Comparison of ENCODE assay signal across 8 cellular contexts in the genomic region with DNA sequence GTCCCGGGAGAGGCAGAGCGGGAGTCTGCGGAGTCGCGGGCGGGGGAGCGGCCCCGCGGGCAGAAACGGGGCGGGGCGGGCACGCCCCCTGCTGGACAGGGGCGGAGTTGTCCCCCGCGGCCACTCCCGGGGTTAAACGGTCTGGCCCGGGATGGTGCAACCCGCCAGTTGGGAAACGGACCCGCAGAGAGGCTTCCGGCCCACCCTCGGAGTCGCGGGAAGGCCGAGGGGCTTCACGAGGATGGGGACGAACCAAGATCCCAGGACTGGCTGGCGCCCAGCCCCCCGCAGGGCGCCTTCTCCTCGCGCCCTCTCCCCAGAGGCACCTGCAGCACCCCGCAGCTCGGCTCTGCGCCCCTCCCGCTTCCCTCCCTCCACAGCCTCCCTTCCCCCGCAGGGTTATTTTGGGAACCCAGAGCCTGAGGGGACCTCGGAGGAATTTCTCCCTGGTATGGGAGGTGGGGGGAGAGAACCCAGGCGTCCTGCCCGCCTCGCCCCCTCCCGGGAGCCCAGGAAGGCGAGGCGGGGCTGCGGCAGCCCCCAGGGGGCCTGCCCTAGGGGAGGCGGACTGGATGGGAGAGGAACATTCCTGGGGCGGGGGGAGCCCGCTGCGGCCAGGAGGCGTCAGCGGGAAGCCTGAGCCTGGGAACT. TPM values are rescaled to one million over a fixed set of nuclear protein-coding genes. Genes with fewer than 3 reads are reported as not detected.
DNase-seq lines count a peak whose midpoint lies in the region; TF ChIP-seq lines count a peak whose summit lies in the region.

No MANE protein-coding gene starts in this region.

- TF ChIP-seq CTCF in AG04450 (IDR thresholded peaks at IDR 0.05; ENCODE audit: low read depth, low read length) = peak; percentile 73
- TF ChIP-seq CTCF in glutamatergic neuron (IDR thresholded peaks at IDR 0.05; ENCODE audit: partially characterized antibody, unreplicated experiment) = peak; percentile 94
- TF ChIP-seq CTCF in ovary (IDR thresholded peaks at IDR 0.05) = peak; percentile 18 to 69 (median 44)
- TF ChIP-seq CTCF in transverse colon (IDR thresholded peaks at IDR 0.05) = peak; percentile 50 to 94 (median 88)

- H3F3A ChIP-seq in GM23248 (ENCODE audit: insufficient read depth) = peaks cover 8% of the 10 kb centered on the region

- CTCF ChIA-PET in AG04450 (lab: Charles Lee) = interaction anchor here (0.5 to 3.4 kb wide), 5 partner anchors 10 to 55 kb away, joined by 3 to 14 read pairs (median 4); no protein-coding TSS in a partner anchor

- H3K9me3 ChIP-seq in AG04450 (ENCODE audit: control insufficient read depth, insufficient read depth, low read length) (peaks cover 4% of the 10 kb centered on the region; the same call in 1 of the 2 replicates), GM23248 (ENCODE audit: low read depth) (no peaks in the 10 kb centered on the region), ovary (no peaks in the 10 kb centered on the region), transverse colon (no peaks in the 10 kb centered on the region)

- WGBS in GM23248 (ENCODE audit: low coverage in 1 of 2, low lambda C conversion rate in 2 of 2, missing lambda C conversion rate in 2 of 2), 2 experiments = 1 to 4% methylated on average over 24 to 32 of the region's 53 CpGs
- WGBS in ovary, 3 donors = 0 to 1% (median 1%) methylated on average over 26 to 53 of the region's 53 CpGs
- WGBS in transverse colon (ENCODE audit: low coverage in 1 of 2), 2 donors = 1% methylated on average over 21 of the region's 53 CpGs; no CpG with 5 or more reads in 1 of the 2 donors

- H3K4me3 Mint-ChIP-seq in glutamatergic neuron (ENCODE audit: unreplicated experiment) = no peak overlapping the region

- no peaks in the 10 kb centered on the region for H3K79me2 ChIP-seq in GM23248 (ENCODE audit: insufficient read depth)

- H3K27me3 ChIP-seq in AG04450 (ENCODE audit: control insufficient read depth, insufficient read depth, low read length) (peaks cover 66% of the 10 kb centered on the region), GM23248 (replicated peaks; ENCODE audit: insufficient read depth) (peaks cover 43% of the 10 kb centered on the region), ovary (no peaks in the 10 kb centered on the region), transverse colon (peaks cover 57% of the 10 kb centered on the region)

- peak overlapping the region; percentile 76 for H3K4me2 ChIP-seq in GM23248 (ENCODE audit: unreplicated experiment)

- H4K20me1 ChIP-seq in GM23248 (ENCODE audit: insufficient read depth) = no peaks in the 10 kb centered on the region

- H3K9me2 ChIP-seq in GM23248 (ENCODE audit: insufficient read depth) = no peaks in the 10 kb centered on the region

- no peak overlapping the region for H3K9ac ChIP-seq in GM23248

- intact Hi-C loops in ovary (cut with DNase I) = loop anchor here in 1 of 4 donors (5.0 kb wide), 1 partner anchor 34 kb away; a partner anchor contains a TSS
- intact Hi-C loops in transverse colon (cut with DNase I; ENCODE audit: low total_unique reads) = no loop called here

- peak overlapping the region; percentile 82 for H2AFZ ChIP-seq in GM23248

- POLR2A ChIA-PET in AG04450 (lab: Yijun Ruan, JAX) = no interaction called here

- no peak overlapping the region for H3K27ac Mint-ChIP-seq in glutamatergic neuron (ENCODE audit: unreplicated experiment)

- H3K27me3 Mint-ChIP-seq in glutamatergic neuron (ENCODE audit: unreplicated experiment) = peaks cover 27% of the 10 kb centered on the region

- DNase-seq in AG04450 (ENCODE audit: low read depth, low spot score) (no peak), GM23248 (peak; percentile 64), glutamatergic neuron (peak; percentile 78), ovary (peak; percentile 48 to 81 (median 75)), transverse colon (peak; percentile 80), NCI-H1694 (lab: John Stamatoyannopoulos, UW) (no peak)
- peak; percentile 67 for DNase-seq in activated gamma-delta T cell treated with anti-CD3 and anti-CD28 coated beads, Interleukin-2, amount 50 U/mL, for 16 hours (ENCODE audit: low read depth)

- TF ChIP-seq EP300 in ovary (IDR thresholded peaks at IDR 0.05) (no peak), transverse colon (IDR thresholded peaks at IDR 0.05; ENCODE audit: low read depth) (no peak)

- H3K9me3 Mint-ChIP-seq in glutamatergic neuron (ENCODE audit: unreplicated experiment) = peaks cover 5% of the 10 kb centered on the region

- TF ChIP-seq POLR2A in ovary (IDR thresholded peaks at IDR 0.05) (no peak), transverse colon (IDR thresholded peaks at IDR 0.05) (no peak)

- H3K4me1 Mint-ChIP-seq in glutamatergic neuron (ENCODE audit: low read depth, unreplicated experiment) = peaks cover 4% of the 10 kb centered on the region

- H3K4me1 ChIP-seq in GM23248 (ENCODE audit: insufficient read depth) = peaks cover 13% of the 10 kb centered on the region
- H3K4me1 ChIP-seq in ovary (ENCODE audit: insufficient read depth) = peaks cover 11% of the 10 kb centered on the region
- peaks cover 6 to 41% (median 34%) of the 10 kb centered on the region in 4 donors for H3K4me1 ChIP-seq in transverse colon

- no peak overlapping the region for H3K27ac ChIP-seq in AG04450 (ENCODE audit: low read depth, low read length)
- H3K27ac ChIP-seq in GM23248 = no peak overlapping the region
- H3K27ac ChIP-seq in ovary = no peak overlapping the region
- H3K27ac ChIP-seq in transverse colon = peak overlapping the region; percentile 85 to 95 (median 88)

- in situ Hi-C loops in GM23248 (cut with MboI) (no loop called here), transverse colon (cut with MboI; ENCODE audit: low pct_ligation_motif_present in 1 of 4, low pct_unique_long_range_greater_than_20kb in 1 of 4, low sequenced_read_pairs in 3 of 4) (no loop called here)

- no peaks in the 10 kb centered on the region for H3K36me3 Mint-ChIP-seq in glutamatergic neuron (ENCODE audit: unreplicated experiment)

- peak overlapping the region; percentile 50 for H3K4me3 ChIP-seq in AG04450 (ENCODE audit: low read depth, low read length)
- H3K4me3 ChIP-seq in GM23248 = peak overlapping the region; percentile 66
- H3K4me3 ChIP-seq in ovary = peak overlapping the region; percentile 44
- H3K4me3 ChIP-seq in transverse colon = peak overlapping the region; percentile 40 to 56 (median 46)

- H3K36me3 ChIP-seq in GM23248 (ENCODE audit: low read depth) (no peaks in the 10 kb centered on the region), ovary (no peaks in the 10 kb centered on the region), transverse colon (no peaks in the 10 kb centered on the region)

TF ChIP-seq in PFSK-1, 5 proteins besides CTCF, POLR2A, EP300 and RAD21 (continues in another document):
- TF ChIP-seq FOXP2 (optimal IDR thresholded peaks at IDR 0.05; ENCODE audit: borderline replicate concordance, extremely low read depth, extremely low read length, insufficient read depth) = peak; percentile 68

RNA-seq across cellular contexts. Expression of a gene that starts 0.9 kb away (rescaled TPM):
- polyA plus RNA-seq in AG04450 (2011; rRNA removed) = 0.16 and 0.43 TPM in 2 replicates
- polyA minus RNA-seq in AG04450 (2011; rRNA and poly(A)+ RNA removed) = 0.48 and 0.78 TPM in 2 replicates
- total RNA-seq in GM23248 (2014; rRNA removed; shearing (Covaris generic)) = not detected in 2 replicates
- 0.61 and 0.68 TPM in 2 replicates for polyA plus RNA-seq in GM23248 (2016; fragmentation: Nextera tagmentation; extraction: Ambion mirVana)
- polyA plus RNA-seq in PFSK-1 (2012; ENCODE audit: insufficient read length, low read depth) = 0.85 TPM
- 2.9 TPM for total RNA-seq in glutamatergic neuron (ENCODE audit: unreplicated experiment)
- total RNA-seq in ovary = 10 to 100 TPM in 1 of 7 donors, 1 to 10 TPM in 6; 2.1 to 18.9 (median 7.6) TPM
- 1 to 10 TPM; 7.0 to 9.0 TPM for polyA plus RNA-seq in ovary
- 10 to 100 TPM; 12.1 to 24.3 (median 17.3) TPM for total RNA-seq in transverse colon

RNA-seq across cellular contexts. Expression of a gene that starts 16.7 kb away (rescaled TPM):
- polyA plus RNA-seq in AG04450 (2011; rRNA removed) (0.14 and 0.20 TPM in 2 replicates), GM23248 (2016; fragmentation: Nextera tagmentation; extraction: Ambion mirVana) (not detected in 2 replicates), ovary (1 to 10 TPM; 1.9 to 6.7 TPM)
- 1.1 TPM in 2 replicates for polyA minus RNA-seq in AG04450 (2011; rRNA and poly(A)+ RNA removed)
- total RNA-seq in GM23248 (2014; rRNA removed; shearing (Covaris generic)) = not detected in 2 replicates
- 0.80 TPM for polyA plus RNA-seq in PFSK-1 (2012; ENCODE audit: insufficient read length, low read depth)
- total RNA-seq in glutamatergic neuron (ENCODE audit: unreplicated experiment) (5.5 TPM), ovary (10 to 100 TPM in 1 of 7 donors, 1 to 10 TPM in 5, under 1 TPM in 1; 0.24 to 12.0 (median 3.1) TPM), transverse colon (1 to 10 TPM; 1.2 to 7.9 (median 2.2) TPM)

RNA-seq across cellular contexts. Expression of a gene that starts 20.1 kb away (rescaled TPM):
- polyA plus RNA-seq in AG04450 (2011; rRNA removed) (not detected in 2 replicates), GM23248 (2016; fragmentation: Nextera tagmentation; extraction: Ambion mirVana) (0.48 and 1.1 TPM in 2 replicates), ovary (10 to 100 TPM in 1 of 2 donors, 1 to 10 TPM in 1; 6.4 to 21.5 TPM)
- polyA minus RNA-seq in AG04450 (2011; rRNA and poly(A)+ RNA removed) = 0.17 and 0.51 TPM in 2 replicates
- 0.51 and 5.6 TPM in 2 replicates for total RNA-seq in GM23248 (2014; rRNA removed; shearing (Covaris generic))
- polyA plus RNA-seq in PFSK-1 (2012; ENCODE audit: insufficient read length, low read depth) = 1.9 TPM
- total RNA-seq in glutamatergic neuron (ENCODE audit: unreplicated experiment) (50.4 TPM), ovary (10 to 100 TPM in 5 of 7 donors, 1 to 10 TPM in 2; 7.0 to 64.1 (median 19.7) TPM), transverse colon (1 to 10 TPM; 2.9 to 7.4 (median 6.8) TPM)

RNA-seq across cellular contexts. Expression of a gene that starts 35.3 kb away (rescaled TPM):
- polyA plus RNA-seq in AG04450 (2011; rRNA removed) (55.9 and 56.8 TPM in 2 replicates), GM23248 (2016; fragmentation: Nextera tagmentation; extraction: Ambion mirVana) (59.7 and 62.2 TPM in 2 replicates), ovary (100 to 1,000 TPM; 131 to 388 TPM)
- polyA minus RNA-seq in AG04450 (2011; rRNA and poly(A)+ RNA removed) = 69.1 and 81.7 TPM in 2 replicates
- 81.6 and 106 TPM in 2 replicates for total RNA-seq in GM23248 (2014; rRNA removed; shearing (Covaris generic))
- polyA plus RNA-seq in PFSK-1 (2012; ENCODE audit: insufficient read length, low read depth) = 262 TPM
- total RNA-seq in glutamatergic neuron (ENCODE audit: unreplicated experiment) (415 TPM), ovary (100 to 1,000 TPM; 231 to 380 (median 306) TPM), transverse colon (100 to 1,000 TPM; 196 to 458 (median 377) TPM)

RNA-seq across cellular contexts. Expression of a gene that starts 59.9 kb away (rescaled TPM):
- 9.9 and 14.1 TPM in 2 replicates for polyA plus RNA-seq in AG04450 (2011; rRNA removed)
- polyA minus RNA-seq in AG04450 (2011; rRNA and poly(A)+ RNA removed) = 12.5 and 15.4 TPM in 2 replicates
- 18.2 and 19.7 TPM in 2 replicates for total RNA-seq in GM23248 (2014; rRNA removed; shearing (Covaris generic))
- polyA plus RNA-seq in GM23248 (2016; fragmentation: Nextera tagmentation; extraction: Ambion mirVana) = 4.2 and 6.2 TPM in 2 replicates
- polyA plus RNA-seq in PFSK-1 (2012; ENCODE audit: insufficient read length, low read depth) = 17.1 TPM
- 15.9 TPM for total RNA-seq in glutamatergic neuron (ENCODE audit: unreplicated experiment)
- 10 to 100 TPM in 5 of 7 donors, 1 to 10 TPM in 2; 5.6 to 15.5 (median 13.0) TPM for total RNA-seq in ovary
- polyA plus RNA-seq in ovary = 1 to 10 TPM; 2.3 to 9.9 TPM
- total RNA-seq in transverse colon = 100 to 1,000 TPM in 2 of 4 donors, 10 to 100 TPM in 2; 10.1 to 369 (median 90.9) TPM

Comparison
In these comparisons a context has a peak if more than half of its experiments do, and no peak if none do; other contexts are left out.
1. DNase-seq: peak in GM23248 (single experiment), activated gamma-delta T cell treated with anti-CD3 and anti-CD28 coated beads, Interleukin-2, amount 50 U/mL, for 16 hours (single experiment), glutamatergic neuron (single experiment), ovary (5 of 5) and transverse colon (single experiment); none in AG04450 (single experiment) and NCI-H1694 (single experiment).
2. H3K27ac ChIP-seq: peak in transverse colon (4 of 4); none in AG04450 (single experiment), GM23248 (single experiment) and ovary (0 of 2).
3. CTCF ChIP-seq: peak in every context shown above with its lines; median percentile 94 in glutamatergic neuron; 88 in transverse colon; 73 in AG04450; 44 in ovary.
4. Peak in every context shown above with its lines, with median percentiles within 50 percentile points of each other: H3K4me3 ChIP-seq.